In genomic region chr4:152100378-152101201, GRCh38 we compare ENCODE assay signal across 9 cellular contexts.
A peak's percentile ranks its signal among the peaks of the same experiment; 100 is the strongest.
DNase-seq lines count a peak whose midpoint lies in the region; ATAC-seq, FAIRE-seq and TF ChIP-seq lines count a peak whose summit lies in the region.
"Had no signal": no experiment of that assay in that cellular context is flagged by ENCODE, and none has a peak within 500 bp of the region (broad histone marks: within the 10 kb centered on the region; RNA-seq: fewer than 3 reads in every experiment).

No MANE protein-coding gene starts in this region.

- dilution Hi-C loops in keratinocyte (cut with MboI; ENCODE audit: extremely low pct_ligation_motif_present, low sequenced_read_pairs): no loop called here

- peak overlapping the region; percentile 64 for H2AFZ ChIP-seq in DND-41 (ENCODE audit: low read depth, low read length)
- H2AFZ ChIP-seq in keratinocyte (ENCODE audit: control insufficient read depth, low read length): peak overlapping the region; percentile 73

- peak; percentile 81 for DNase-seq in DND-41
- DNase-seq in activated T-cell treated with anti-CD3 and anti-CD28 coated beads for 1 hour (ENCODE audit: low read depth): peak; percentile 60
- no peak for DNase-seq in keratinocyte (ENCODE audit: low read depth, low spot score)
- peak; percentile 36 for DNase-seq in stimulated activated CD8-positive, alpha-beta memory T cell treated with anti-CD3 and anti-CD28 coated beads, Interleukin-7, amount 100 ng/mL, for 24 hours (ENCODE audit: low read depth)
- DNase-seq in NCI-H2029 (lab: John Stamatoyannopoulos, UW): no peak
- DNase-seq in NCI-H345 (lab: John Stamatoyannopoulos, UW): no peak
- no peak for DNase-seq in G401 (ENCODE audit: low spot score)

- H3K27ac ChIP-seq in DND-41 (ENCODE audit: low read length) (peak overlapping the region; percentile 95), keratinocyte (ENCODE audit: control insufficient read depth, insufficient read depth, low read length) (peak overlapping the region; percentile 89)

- H3K9ac ChIP-seq in DND-41 (ENCODE audit: low read depth, low read length) (peak overlapping the region; percentile 51), keratinocyte (ENCODE audit: control insufficient read depth, extremely low read depth, insufficient read depth, low read length) (peak overlapping the region; percentile 38)

- H3K79me2 ChIP-seq in DND-41 (ENCODE audit: insufficient read depth, low read length): no peaks in the 10 kb centered on the region
- no peaks in the 10 kb centered on the region for H3K79me2 ChIP-seq in keratinocyte (ENCODE audit: control insufficient read depth, insufficient read depth, low read length)

- H4K20me1 ChIP-seq in DND-41 (ENCODE audit: insufficient read depth, low read length) (no peaks in the 10 kb centered on the region), keratinocyte (ENCODE audit: control insufficient read depth, extremely low read depth, insufficient read depth, low read length) (no peaks in the 10 kb centered on the region)

- no peaks in the 10 kb centered on the region for H3K9me1 ChIP-seq in keratinocyte (ENCODE audit: control insufficient read depth, extremely low read depth, insufficient read depth, low read length)

- H3K36me3 ChIP-seq in DND-41 (ENCODE audit: insufficient read depth, low read length): no peaks in the 10 kb centered on the region
- H3K36me3 ChIP-seq in keratinocyte (ENCODE audit: control insufficient read depth in 2 of 2, extremely low read depth in 1 of 2, insufficient read depth in 2 of 2, low read length in 2 of 2): no peaks in the 10 kb centered on the region

- no peaks in the 10 kb centered on the region for H3K9me3 ChIP-seq in DND-41 (ENCODE audit: insufficient read depth, low read length, severe bottlenecking)
- no peaks in the 10 kb centered on the region for H3K9me3 ChIP-seq in keratinocyte (ENCODE audit: control insufficient read depth, low read depth, low read length)
- H3K9me3 ChIP-seq: body of pancreas had no signal

- H3K27me3 ChIP-seq in DND-41 (ENCODE audit: insufficient read depth, low read length, poor library complexity) (no peaks in the 10 kb centered on the region), keratinocyte (ENCODE audit: control insufficient read depth, extremely low read depth, insufficient read depth, low read length) (no peaks in the 10 kb centered on the region)
- H3K27me3 ChIP-seq: body of pancreas had no signal

- H3K4me3 ChIP-seq in DND-41 (ENCODE audit: low read depth in 1 of 2, low read length in 2 of 2): peak overlapping the region in 1 of 2 experiments; percentile 50; a peak in 2 of 4 replicates
- H3K4me3 ChIP-seq in keratinocyte (ENCODE audit: control insufficient read depth in 2 of 3, extremely low read depth in 1 of 3, insufficient read depth in 2 of 3, low read depth in 1 of 3, low read length in 3 of 3): peak overlapping the region in 1 of 3 experiments; percentile 48
- H3K4me3 ChIP-seq: body of pancreas had no signal

- H3K4me1 ChIP-seq in DND-41 (ENCODE audit: insufficient read depth, low read length) (peaks cover 67% of the 10 kb centered on the region), keratinocyte (ENCODE audit: control insufficient read depth, extremely low read depth, insufficient read depth, low read length) (peaks cover 29% of the 10 kb centered on the region)
- H3K4me1 ChIP-seq: body of pancreas had no signal

- peak overlapping the region; percentile 61 for H3K4me2 ChIP-seq in DND-41 (ENCODE audit: insufficient read depth, low read length)
- peak overlapping the region; percentile 65 for H3K4me2 ChIP-seq in keratinocyte (ENCODE audit: control insufficient read depth, extremely low read depth, insufficient read depth, low read depth, low read length)

- peak; percentile 86 for FAIRE-seq in keratinocyte (lab: Jason Lieb, UNC)

- in situ Hi-C loops in G401 (cut with HindIII; ENCODE audit: low sequenced_read_pairs): no loop called here

- TF ChIP-seq CTCF in DND-41 (IDR thresholded peaks at IDR 0.05; ENCODE audit: borderline replicate concordance, extremely low read depth, low read length, poor library complexity, severe bottlenecking): no peak
- TF ChIP-seq CTCF in keratinocyte (optimal IDR thresholded peaks at IDR 0.05 in 1 of 3, IDR thresholded peaks at IDR 0.05 in 1 of 3, conservative IDR thresholded peaks at IDR 0.05 in 1 of 3; ENCODE audit: extremely low read depth in 1 of 3, insufficient read depth in 2 of 3, low read length in 3 of 3): no peak

- ATAC-seq in DND-41 (ENCODE audit: insufficient read depth, low read depth) (peak; percentile 80), HG03565 (IDR thresholded peaks at IDR 0.05; ENCODE audit: unreplicated experiment) (peak; percentile 38)
- ATAC-seq: body of pancreas had no signal

Comparison
In these comparisons a context has a peak if more than half of its experiments do, and no peak if none do; other contexts are left out.
1. DNase-seq: peak in DND-41 (single experiment), activated T-cell treated with anti-CD3 and anti-CD28 coated beads for 1 hour (single experiment) and stimulated activated CD8-positive, alpha-beta memory T cell treated with anti-CD3 and anti-CD28 coated beads, Interleukin-7, amount 100 ng/mL, for 24 hours (single experiment); none in keratinocyte (single experiment), NCI-H2029 (single experiment), NCI-H345 (single experiment) and G401 (single experiment).